Comparison of ENCODE assay signal across 1 cellular context in genomic region chr15:51726302-51727073, GRCh38.
A peak's percentile ranks its signal among the peaks of the same experiment; 100 is the strongest.
TF ChIP-seq lines count a peak whose summit lies in the region.

No MANE protein-coding gene starts in this region.

TF ChIP-seq in SK-N-SH, 30 proteins besides CTCF, POLR2A, EP300 and RAD21 (continued from another document):
- TF ChIP-seq USF2 (IDR thresholded peaks at IDR 0.05; ENCODE audit: borderline replicate concordance, low read depth, low read length) (no peak), MEF2A (IDR thresholded peaks at IDR 0.05; ENCODE audit: borderline replicate concordance, low read depth) (0 out of 2 replicates have a peak, but pooled peaks have one; percentile 33), CHD2 (IDR thresholded peaks at IDR 0.05; ENCODE audit: low read length, partially characterized antibody) (peak; percentile 76), FOSL2 (IDR thresholded peaks at IDR 0.05; ENCODE audit: borderline replicate concordance, low read depth) (peak; percentile 99), REST (IDR thresholded peaks at IDR 0.05; ENCODE audit: low read depth, low read length) (peak; percentile 48; the same call in 1 of the 2 replicates), NFIC (IDR thresholded peaks at IDR 0.05; ENCODE audit: borderline replicate concordance) (peak; percentile 86), GABPA (IDR thresholded peaks at IDR 0.05; ENCODE audit: low read depth) (no peak), MAX (IDR thresholded peaks at IDR 0.05; ENCODE audit: low read depth) (peak; percentile 69), NRF1 (IDR thresholded peaks at IDR 0.05; ENCODE audit: low read depth, low read length) (no peak), POLR2AphosphoS5 (IDR thresholded peaks at IDR 0.05; ENCODE audit: low read depth, low read length) (peak; percentile 97), JUND (IDR thresholded peaks at IDR 0.05) (peak; percentile 99), SMC3 (IDR thresholded peaks at IDR 0.05; ENCODE audit: low read depth, low read length) (no peak), ELF1 (IDR thresholded peaks at IDR 0.05) (0 out of 2 replicates have a peak, but pooled peaks have one; percentile 33), SIN3A (IDR thresholded peaks at IDR 0.05; ENCODE audit: borderline replicate concordance, low read depth, low read length) (peak; percentile 89), MXI1 (IDR thresholded peaks at IDR 0.05; ENCODE audit: low read depth, low read length) (0 out of 2 replicates have a peak, but pooled peaks have one; percentile 37), IRF3 (IDR thresholded peaks at IDR 0.05; ENCODE audit: low read depth, low read length) (no peak), ZBTB33 (IDR thresholded peaks at IDR 0.05; ENCODE audit: borderline replicate concordance, low read depth) (peak; percentile 77; the same call in 1 of the 2 replicates)
TF ChIP-seq in SK-N-SH: peak in this region for 22.
